12 cellular contexts compared by ENCODE assay signal in genomic region chr10:59788914-59789313, GRCh38. TPM values are rescaled to one million over a fixed set of nuclear protein-coding genes. Genes with fewer than 3 reads are reported as not detected.
DNase-seq lines count a peak whose midpoint lies in the region; ATAC-seq, FAIRE-seq and TF ChIP-seq lines count a peak whose summit lies in the region.
"Not testable (repeated sequence)": the region's sequence is repeated elsewhere in the genome, so short reads cannot be mapped to it uniquely, and the experiment has no call there.
"Had no signal": no experiment of that assay in that cellular context is flagged by ENCODE, and none has a peak within 500 bp of the region (broad histone marks: within the 10 kb centered on the region; RNA-seq: fewer than 3 reads in every experiment).

No MANE protein-coding gene starts in this region.

- not testable (repeated sequence) for H3K27me3 ChIP-seq in left ventricle myocardium inferior (ENCODE audit: low read depth); gastrocnemius medialis

- peaks cover 15% of the 10 kb centered on the region for H3K4me1 ChIP-seq in left ventricle myocardium inferior
- not testable (repeated sequence) for H3K4me1 ChIP-seq in gastrocnemius medialis

- not testable (repeated sequence) for TF ChIP-seq CTCF in choroid plexus epithelial cell (conservative IDR thresholded peaks at IDR 0.05; ENCODE audit: low read depth, low read length); left ventricle myocardium inferior (IDR thresholded peaks at IDR 0.05; ENCODE audit: borderline replicate concordance); gastrocnemius medialis (IDR thresholded peaks at IDR 0.05 in 4 of 5, conservative IDR thresholded peaks at IDR 0.05 in 1 of 5)

- H3K4me3 ChIP-seq in choroid plexus epithelial cell (ENCODE audit: low read depth, low read length); left ventricle myocardium inferior; gastrocnemius medialis: not testable (repeated sequence)

- FAIRE-seq in HTR-8/SVneo (lab: Jason Lieb, UNC), result peak; percentile 9

- not testable (repeated sequence) for H3K9me3 ChIP-seq in left ventricle myocardium inferior (replicated peaks); gastrocnemius medialis

- not testable (repeated sequence) for TF ChIP-seq POLR2A in gastrocnemius medialis (IDR thresholded peaks at IDR 0.05)

- ATAC-seq in Right ventricle myocardium inferior (peak; percentile 89), left lobe of liver (peak; percentile 36), gastrocnemius medialis (peak; percentile 33 to 83)

- not testable (repeated sequence) for DNase-seq in HTR-8/SVneo (ENCODE audit: insufficient read length, low spot score); Right ventricle myocardium inferior (ENCODE audit: missing footprints); left ventricle myocardium inferior; left lobe of liver (ENCODE audit: low spot score); gastrocnemius medialis
- peak; percentile 69 for DNase-seq in choroid plexus epithelial cell (ENCODE audit: low read depth)

- in situ Hi-C loops in gastrocnemius medialis (cut with MboI; ENCODE audit: low sequenced_read_pairs in 4 of 4), result not testable (repeated sequence)

- H3K36me3 ChIP-seq in left ventricle myocardium inferior (peaks cover 35% of the 10 kb centered on the region), gastrocnemius medialis (peaks cover 0 to 23% of the 10 kb centered on the region in 2 donors)

- intact Hi-C loops in Right ventricle myocardium inferior (cut with DNase I); left ventricle myocardium inferior (cut with micrococcal nuclease); gastrocnemius medialis (cut with DNase I; ENCODE audit: low total_unique reads): not testable (repeated sequence)

- H3K27ac ChIP-seq in left ventricle myocardium inferior (replicated peaks) (peak overlapping the region; percentile 54), gastrocnemius medialis (peak overlapping the region in 1 of 4 donors; percentile 49)

RNA-seq across cellular contexts. Expression of gene MRLN, which starts 35.7 kb away (rescaled TPM):
- total RNA-seq in Right ventricle myocardium inferior, result not detected
- total RNA-seq in left ventricle myocardium inferior, result not detected
- total RNA-seq in left lobe of liver, result not detected
- total RNA-seq in gastrocnemius medialis, result 100 to 1,000 TPM in 3 of 4 donors, 10 to 100 TPM in 1; 67.7 to 352 (median 188) TPM
- total RNA-seq: A673; CD4-positive, alpha-beta memory T cell; G401; GM23338; PC-3; SJSA1 had no signal

Comparison
In these comparisons a context has a peak if more than half of its experiments do, and no peak if none do; other contexts are left out.
1. ATAC-seq: peak in every context shown above with its lines; median percentile 89 in Right ventricle myocardium inferior; 58 in gastrocnemius medialis; 36 in left lobe of liver.
2. RNA of gene MRLN, which starts 35.7 kb away (total RNA-seq): 67.7 to 352 TPM in gastrocnemius medialis; not detected in Right ventricle myocardium inferior (single experiment), not detected in left ventricle myocardium inferior (single experiment) and not detected in left lobe of liver (single experiment); every median in the first group is over 10 times any median in the second.